ENCODE assay signal across 1 cellular context in the genomic region with DNA sequence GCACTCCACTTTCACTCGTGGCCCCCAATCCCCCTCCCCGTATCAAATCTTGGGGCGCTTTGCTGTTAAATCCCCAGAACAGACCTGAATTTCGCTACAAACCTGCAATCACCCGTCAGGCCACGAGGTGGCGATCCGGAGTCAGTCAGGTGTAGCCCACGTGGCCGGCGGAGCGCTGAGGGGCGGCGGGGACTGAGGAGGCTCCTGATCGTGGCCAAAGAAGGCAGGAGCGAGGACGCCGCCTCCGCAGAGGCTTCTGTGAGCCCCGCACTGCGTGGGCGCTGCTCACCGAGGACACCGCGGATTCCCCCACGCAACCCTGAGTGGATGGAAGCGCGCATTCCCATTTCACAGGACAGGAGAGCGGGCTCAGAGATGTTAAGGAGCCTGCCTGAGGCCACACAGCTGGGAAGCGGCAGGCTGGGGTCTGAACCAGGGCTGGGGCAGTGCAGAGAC.
TF ChIP-seq lines count a peak whose summit lies in the region.

No MANE protein-coding gene starts in this region.

TF ChIP-seq in HEK293, 187 proteins besides CTCF, POLR2A, EP300 and RAD21 (continued from another document):
- TF ChIP-seq, protein P1, sequence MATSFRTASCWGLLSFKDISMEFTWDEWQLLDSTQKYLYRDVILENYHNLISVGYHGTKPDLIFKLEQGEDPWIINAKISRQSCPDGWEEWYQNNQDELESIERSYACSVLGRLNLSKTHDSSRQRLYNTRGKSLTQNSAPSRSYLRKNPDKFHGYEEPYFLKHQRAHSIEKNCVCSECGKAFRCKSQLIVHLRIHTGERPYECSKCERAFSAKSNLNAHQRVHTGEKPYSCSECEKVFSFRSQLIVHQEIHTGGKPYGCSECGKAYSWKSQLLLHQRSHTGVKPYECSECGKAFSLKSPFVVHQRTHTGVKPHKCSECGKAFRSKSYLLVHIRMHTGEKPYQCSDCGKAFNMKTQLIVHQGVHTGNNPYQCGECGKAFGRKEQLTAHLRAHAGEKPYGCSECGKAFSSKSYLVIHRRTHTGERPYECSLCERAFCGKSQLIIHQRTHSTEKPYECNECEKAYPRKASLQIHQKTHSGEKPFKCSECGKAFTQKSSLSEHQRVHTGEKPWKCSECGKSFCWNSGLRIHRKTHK (tag by site-specific recombination; IDR thresholded peaks at IDR 0.05): no peak
- TF ChIP-seq ZNF654 (tag by site-specific recombination; IDR thresholded peaks at IDR 0.05; ENCODE audit: low read depth) (peak; percentile 59), YY2 (tag by site-specific recombination; IDR thresholded peaks at IDR 0.05) (no peak), ZNF138 (tag by site-specific recombination; IDR thresholded peaks at IDR 0.05; ENCODE audit: borderline replicate concordance) (no peak), ZNF239 (tag by site-specific recombination; IDR thresholded peaks at IDR 0.05) (no peak), ZNF768 (tag by site-specific recombination; IDR thresholded peaks at IDR 0.05) (peak; percentile 100), ZNF2 (tag by site-specific recombination; IDR thresholded peaks at IDR 0.05) (0 out of 2 replicates have a peak, but pooled peaks have one; percentile 50), ZNF354C (tag by site-specific recombination; IDR thresholded peaks at IDR 0.05; ENCODE audit: borderline replicate concordance, low read depth) (no peak), KLF8 (tag by site-specific recombination; IDR thresholded peaks at IDR 0.05) (peak; percentile 64; the same call in 1 of the 2 replicates), ZBTB8A (tag by site-specific recombination; IDR thresholded peaks at IDR 0.05) (0 out of 2 replicates have a peak, but pooled peaks have one; percentile 11), ZEB2 (tag by site-specific recombination; IDR thresholded peaks at IDR 0.05) (peak; percentile 65; the same call in 1 of the 2 replicates)
